ENCODE assay signal across 9 cellular contexts in genomic region chr14:20606190-20606901, GRCh38. TPM values are rescaled to one million over a fixed set of nuclear protein-coding genes. Genes with fewer than 3 reads are reported as not detected.
DNase-seq lines count a peak whose midpoint lies in the region; ATAC-seq, FAIRE-seq and TF ChIP-seq lines count a peak whose summit lies in the region.
"Had no signal": no experiment of that assay in that cellular context is flagged by ENCODE, and none has a peak within 500 bp of the region (broad histone marks: within the 10 kb centered on the region; RNA-seq: fewer than 3 reads in every experiment).

No MANE protein-coding gene starts in this region.

- no peak for FAIRE-seq in GM12892 (lab: Jason Lieb, UNC)

- no peak for TF ChIP-seq POLR2A in adrenal gland (IDR thresholded peaks at IDR 0.05)
- no peak for TF ChIP-seq POLR2A in GM12892 (IDR thresholded peaks at IDR 0.05; ENCODE audit: low read depth, low read length)

- POLR2A ChIA-PET in HEK293T (lab: Yijun Ruan, JAX): interaction anchor here (1.0 to 1.6 kb wide), 3 partner anchors 77 to 145 kb away, joined by 4 to 6 read pairs (median 5); partner anchors contain the start of genes PIP4P1 and PNP

- intact Hi-C loops in adrenal gland (cut with DNase I): loop anchor here (5.0 to 10.0 kb wide), 5 partner anchors 79 to 284 kb away; no protein-coding TSS in a partner anchor

- peak; percentile 55 for DNase-seq in HEK293T (ENCODE audit: extremely low spot score)
- peak in 4 of 7 donors; percentile 27 to 41 (median 30) for DNase-seq in adrenal gland
- DNase-seq in left lobe of liver (ENCODE audit: low spot score): peak; percentile 95
- DNase-seq in GM12892 (ENCODE audit: insufficient read length): no peak
- no peak for DNase-seq in stimulated activated CD4-positive, alpha-beta T cell treated with anti-CD3 and anti-CD28 coated beads, Interleukin-1b, Interleukin-23, amount 100 ng/mL, for 48 hours
- DNase-seq in NCI-H345 (lab: John Stamatoyannopoulos, UW): no peak
- DNase-seq: cortex of kidney had no signal

- no peaks in the 10 kb centered on the region for H4K20me1 ChIP-seq in BLaER1

- peak in 5 of 6 experiments; percentile 15 to 47 (median 34) for TF ChIP-seq CTCF in adrenal gland (IDR thresholded peaks at IDR 0.05)

- CTCF ChIA-PET in HEK293T (lab: Yijun Ruan, JAX): interaction anchor here (0.6 to 2.9 kb wide), 4 partner anchors 19 to 191 kb away, joined by 3 to 19 read pairs (median 5); partner anchors contain the start of gene RNASE11

- H3K4me2 ChIP-seq in BLaER1: peak overlapping the region; percentile 16; the same call in 1 of the 2 replicates

- H3K9me3 ChIP-seq in BLaER1: no peaks in the 10 kb centered on the region
- no peaks in the 10 kb centered on the region for H3K9me3 ChIP-seq in adrenal gland (replicated peaks in 1 of 3)

- H3K27me3 ChIP-seq in BLaER1 (no peaks in the 10 kb centered on the region), adrenal gland (no peaks in the 10 kb centered on the region)

- peaks cover 26% of the 10 kb centered on the region for H3K4me1 ChIP-seq in BLaER1
- no peaks in the 10 kb centered on the region for H3K4me1 ChIP-seq in adrenal gland (replicated peaks in 1 of 2)

- no peak overlapping the region for H3K4me3 ChIP-seq in BLaER1
- no peak overlapping the region for H3K4me3 ChIP-seq in adrenal gland

- no peak overlapping the region for H3K9ac ChIP-seq in BLaER1

- no peaks in the 10 kb centered on the region for H3K36me3 ChIP-seq in BLaER1
- no peaks in the 10 kb centered on the region for H3K36me3 ChIP-seq in adrenal gland (replicated peaks in 1 of 2)

- peak; percentile 84 for ATAC-seq in left lobe of liver
- ATAC-seq in HG03432 (IDR thresholded peaks at IDR 0.05; ENCODE audit: unreplicated experiment): no peak

- H3K27ac ChIP-seq in BLaER1 (no peak overlapping the region), adrenal gland (no peak overlapping the region)

- 42 to 56% (median 44%) methylated on average over 6 to 8 of the region's 8 CpGs for WGBS in adrenal gland, 4 donors

TF ChIP-seq in HEK293T, 16 proteins besides CTCF, POLR2A, EP300 and RAD21:
- TF ChIP-seq PKNOX1 (IDR thresholded peaks at IDR 0.05) (no peak), NFRKB (IDR thresholded peaks at IDR 0.05) (no peak), BHLHE40 (IDR thresholded peaks at IDR 0.05; ENCODE audit: borderline replicate concordance) (no peak), L3MBTL2 (conservative IDR thresholded peaks at IDR 0.05) (no peak), SUZ12 (IDR thresholded peaks at IDR 0.05) (no peak), ARNT (IDR thresholded peaks at IDR 0.05) (no peak), FOXM1 (IDR thresholded peaks at IDR 0.05; ENCODE audit: borderline replicate concordance) (no peak), CTBP1 (IDR thresholded peaks at IDR 0.05; ENCODE audit: borderline replicate concordance) (no peak), TARDBP (IDR thresholded peaks at IDR 0.05) (no peak), LEF1 (IDR thresholded peaks at IDR 0.05; ENCODE audit: borderline replicate concordance) (no peak), HDGF (IDR thresholded peaks at IDR 0.05; ENCODE audit: borderline replicate concordance) (no peak), FOXK2 (IDR thresholded peaks at IDR 0.05) (no peak), SP1 (IDR thresholded peaks at IDR 0.05) (no peak)
TF ChIP-seq in HEK293T: peak in this region for 0.

RNA-seq across cellular contexts. Expression of gene RNASE12, which starts 15.2 kb away (rescaled TPM):
- not detected for total RNA-seq in adrenal gland
- polyA plus RNA-seq in adrenal gland: not detected
- not detected for total RNA-seq in left lobe of liver
- polyA plus RNA-seq in GM12892 (2012; ENCODE audit: missing spikeins): not detected

RNA-seq across cellular contexts. Expression of gene RNASE11, which starts 18.5 kb away (rescaled TPM):
- total RNA-seq in adrenal gland: not detected
- under 1 TPM in 1 of 3 donors, not detected in 2; 0.57 TPM for polyA plus RNA-seq in adrenal gland
- not detected for total RNA-seq in left lobe of liver
- not detected for polyA plus RNA-seq in GM12892 (2012; ENCODE audit: missing spikeins)

RNA-seq across cellular contexts. Expression of gene OR6S1, which starts 35.1 kb away (rescaled TPM):
- total RNA-seq in adrenal gland (not detected), left lobe of liver (not detected)
- not detected for polyA plus RNA-seq in adrenal gland
- not detected for polyA plus RNA-seq in GM12892 (2012; ENCODE audit: missing spikeins)

RNA-seq across cellular contexts. Expression of gene RNASE9, which starts 45.5 kb away (rescaled TPM):
- total RNA-seq in adrenal gland (not detected), left lobe of liver (not detected)
- polyA plus RNA-seq in adrenal gland: not detected
- not detected for polyA plus RNA-seq in GM12892 (2012; ENCODE audit: missing spikeins)

Comparison
In these comparisons a context has a peak if more than half of its experiments do, and no peak if none do; other contexts are left out.
1. DNase-seq: peak in HEK293T (single experiment), adrenal gland (4 of 7) and left lobe of liver (single experiment); none in GM12892 (single experiment), stimulated activated CD4-positive, alpha-beta T cell treated with anti-CD3 and anti-CD28 coated beads, Interleukin-1b, Interleukin-23, amount 100 ng/mL, for 48 hours (single experiment) and NCI-H345 (single experiment).